ENCODE assay signal across 8 cellular contexts in the genomic region with DNA sequence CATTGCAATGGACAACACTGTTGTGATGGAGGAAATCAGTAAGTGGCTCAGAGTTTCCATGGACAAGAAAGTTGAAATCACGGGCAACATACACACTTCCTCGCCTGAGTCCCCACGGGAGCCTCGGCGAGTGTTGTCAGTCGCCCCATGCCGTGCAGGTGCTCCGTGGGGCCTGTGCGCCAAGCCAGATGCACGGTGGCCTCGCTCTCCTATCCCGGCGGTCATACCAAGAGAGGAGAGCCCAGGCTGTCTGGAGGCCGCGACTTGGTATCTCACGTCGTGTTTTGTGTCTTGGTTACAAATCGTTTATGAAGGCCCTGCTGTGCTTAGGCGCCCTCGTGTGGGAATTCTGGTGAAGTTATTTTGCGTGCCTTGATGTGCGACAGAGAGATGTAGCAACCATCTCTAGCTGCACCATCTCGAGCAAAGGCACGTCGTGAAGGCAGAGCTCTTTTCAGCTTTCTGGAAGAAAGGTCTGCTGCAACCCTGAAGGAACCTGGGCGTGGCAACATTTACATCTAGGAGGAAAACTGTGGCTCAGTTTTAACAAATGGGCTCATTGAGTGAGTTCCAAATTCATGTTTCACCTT. TPM values are rescaled to one million over a fixed set of nuclear protein-coding genes. Genes with fewer than 3 reads are reported as not detected.
DNase-seq lines count a peak whose midpoint lies in the region; ATAC-seq and TF ChIP-seq lines count a peak whose summit lies in the region.

No MANE protein-coding gene starts in this region.

- H3K4me1 ChIP-seq in A673 (ENCODE audit: insufficient read depth, low read length, poor library complexity, severe bottlenecking): no peaks in the 10 kb centered on the region

- H3K4me1 Mint-ChIP-seq in activated T-helper 1 cell treated with anti-CD3 and anti-CD28 coated beads, Interleukin-12 subunit alpha, Interleukin-12 subunit beta, Interleukin-2, Interleukin-4 antibody, amounts not matched to agents 30 ng/mL and 10 ng/mL and 1 ng/mL, durations not matched to agents 14 hours and 24 hours and 36 hours (ENCODE audit: low read depth): no peaks in the 10 kb centered on the region
- peaks cover 3% of the 10 kb centered on the region for H3K4me1 Mint-ChIP-seq in progenitor cell of endocrine pancreas (ENCODE audit: low read depth)

- H3K27ac Mint-ChIP-seq in activated T-helper 1 cell treated with anti-CD3 and anti-CD28 coated beads, Interleukin-12 subunit alpha, Interleukin-12 subunit beta, Interleukin-2, Interleukin-4 antibody, amounts not matched to agents 30 ng/mL and 10 ng/mL and 1 ng/mL, durations not matched to agents 14 hours and 24 hours and 36 hours: no peak overlapping the region
- no peak overlapping the region for H3K27ac Mint-ChIP-seq in progenitor cell of endocrine pancreas

- peaks cover 27% of the 10 kb centered on the region for H3K36me3 Mint-ChIP-seq in activated T-helper 1 cell treated with anti-CD3 and anti-CD28 coated beads, Interleukin-12 subunit alpha, Interleukin-12 subunit beta, Interleukin-2, Interleukin-4 antibody, amounts not matched to agents 30 ng/mL and 10 ng/mL and 1 ng/mL, durations not matched to agents 14 hours and 24 hours and 36 hours (ENCODE audit: low read depth)
- H3K36me3 Mint-ChIP-seq in progenitor cell of endocrine pancreas (ENCODE audit: insufficient read depth): peaks cover 23% of the 10 kb centered on the region

- no peaks in the 10 kb centered on the region for H3K27me3 ChIP-seq in A673 (replicated peaks; ENCODE audit: insufficient read depth, low read depth, low read length, poor library complexity)

- H3K9me3 Mint-ChIP-seq in activated T-helper 1 cell treated with anti-CD3 and anti-CD28 coated beads, Interleukin-12 subunit alpha, Interleukin-12 subunit beta, Interleukin-2, Interleukin-4 antibody, amounts not matched to agents 30 ng/mL and 10 ng/mL and 1 ng/mL, durations not matched to agents 14 hours and 24 hours and 36 hours: no peaks in the 10 kb centered on the region
- H3K9me3 Mint-ChIP-seq in progenitor cell of endocrine pancreas (ENCODE audit: low read depth): no peaks in the 10 kb centered on the region

- H3K4me3 Mint-ChIP-seq in activated T-helper 1 cell treated with anti-CD3 and anti-CD28 coated beads, Interleukin-12 subunit alpha, Interleukin-12 subunit beta, Interleukin-2, Interleukin-4 antibody, amounts not matched to agents 30 ng/mL and 10 ng/mL and 1 ng/mL, durations not matched to agents 14 hours and 24 hours and 36 hours: no peak overlapping the region
- H3K4me3 Mint-ChIP-seq in progenitor cell of endocrine pancreas (ENCODE audit: low read depth): no peak overlapping the region

- POLR2A ChIA-PET in A673 (lab: Charles Lee; ENCODE audit: low non-redundant PET): no interaction called here

- ATAC-seq in Right ventricle myocardium superior (ENCODE audit: poor library complexity): peak; percentile 64
- no peak for ATAC-seq in HG03039 (IDR thresholded peaks at IDR 0.05; ENCODE audit: unreplicated experiment)

- H3K27me3 Mint-ChIP-seq in activated T-helper 1 cell treated with anti-CD3 and anti-CD28 coated beads, Interleukin-12 subunit alpha, Interleukin-12 subunit beta, Interleukin-2, Interleukin-4 antibody, amounts not matched to agents 30 ng/mL and 10 ng/mL and 1 ng/mL, durations not matched to agents 14 hours and 24 hours and 36 hours (ENCODE audit: insufficient read depth): no peaks in the 10 kb centered on the region
- no peaks in the 10 kb centered on the region for H3K27me3 Mint-ChIP-seq in progenitor cell of endocrine pancreas

- H3K4me3 ChIP-seq in A673 (ENCODE audit: low read depth, low read length, poor library complexity, severe bottlenecking) (no peak overlapping the region), GM12865 (ENCODE audit: low read depth, low read length) (no peak overlapping the region)

- peak; percentile 83 for TF ChIP-seq CTCF in A673 (conservative IDR thresholded peaks at IDR 0.05; ENCODE audit: low read depth, low read length)
- TF ChIP-seq CTCF in GM12865 (IDR thresholded peaks at IDR 0.05; ENCODE audit: insufficient read depth, low read depth, low read length, missing control alignments): no peak
- peak; percentile 62 for TF ChIP-seq CTCF in progenitor cell of endocrine pancreas (IDR thresholded peaks at IDR 0.05; ENCODE audit: unreplicated experiment)

- CTCF ChIA-PET in A673 (lab: Charles Lee): interaction anchor here (0.5 to 0.6 kb wide), 3 partner anchors 21 to 673 kb away, joined by 3 read pairs; partner anchors contain the start of gene ATG4B

- no peaks in the 10 kb centered on the region for H3K9me3 ChIP-seq in A673 (ENCODE audit: low read depth, low read length, poor library complexity, severe bottlenecking)

- H3K36me3 ChIP-seq in A673 (ENCODE audit: insufficient read depth, low read length, poor library complexity, severe bottlenecking): peaks cover 46% of the 10 kb centered on the region

- intact Hi-C loops in A673 (cut with micrococcal nuclease; ENCODE audit: unreplicated experiment): loop anchor here (5.0 kb wide), 1 partner anchor 807 kb away; no protein-coding TSS in a partner anchor
- intact Hi-C loops in activated T-helper 1 cell treated with anti-CD3 and anti-CD28 coated beads, Interleukin-12 subunit alpha, Interleukin-12 subunit beta, Interleukin-2, Interleukin-4 antibody, amounts not matched to agents 30 ng/mL and 10 ng/mL and 1 ng/mL, durations not matched to agents 14 hours and 24 hours and 36 hours (cut with micrococcal nuclease): no loop called here
- intact Hi-C loops in Right ventricle myocardium superior (cut with DNase I): no loop called here

- no peak overlapping the region for H3K27ac ChIP-seq in A673 (ENCODE audit: low read depth, low read length, poor library complexity, severe bottlenecking)

- BruUV-seq in A673 (replicated peaks; lab: Mats Ljungman, UMichigan): no TSS peak

- DNase-seq in A673 (ENCODE audit: low spot score): peak; percentile 84
- peak; percentile 57 for DNase-seq in GM12865 (ENCODE audit: low read depth)
- peak; percentile 26 for DNase-seq in NCI-H510A (lab: John Stamatoyannopoulos, UW)
- DNase-seq in activated T-helper 1 cell treated with anti-CD3 and anti-CD28 coated beads, Interleukin-12 subunit alpha, Interleukin-12 subunit beta, Interleukin-2, Interleukin-4 antibody, amounts not matched to agents 30 ng/mL and 10 ng/mL and 1 ng/mL, durations not matched to agents 14 hours and 24 hours and 36 hours (ENCODE audit: low spot score): peak; percentile 16
- peak; percentile 73 for DNase-seq in Right ventricle myocardium superior
- peak; percentile 30 for DNase-seq in progenitor cell of endocrine pancreas (ENCODE audit: low spot score, unreplicated experiment)
- DNase-seq in HK-2 (ENCODE audit: unreplicated experiment): no peak

RNA-seq across cellular contexts. Expression of gene ATG4B, which starts 21.8 kb away (rescaled TPM):
- total RNA-seq in A673 (2021): 102 and 122 TPM in 2 replicates
- total RNA-seq in activated T-helper 1 cell treated with anti-CD3 and anti-CD28 coated beads, Interleukin-12 subunit alpha, Interleukin-12 subunit beta, Interleukin-2, Interleukin-4 antibody, amounts not matched to agents 30 ng/mL and 10 ng/mL and 1 ng/mL, durations not matched to agents 14 hours and 24 hours and 36 hours: 116 and 126 TPM in 2 replicates
- 41.3 TPM for total RNA-seq in Right ventricle myocardium superior
- 142 and 143 TPM in 2 replicates for total RNA-seq in progenitor cell of endocrine pancreas

RNA-seq across cellular contexts. Expression of gene THAP4, which starts 22.3 kb away (rescaled TPM):
- 82.0 and 84.9 TPM in 2 replicates for total RNA-seq in A673 (2021)
- 53.1 and 58.5 TPM in 2 replicates for total RNA-seq in activated T-helper 1 cell treated with anti-CD3 and anti-CD28 coated beads, Interleukin-12 subunit alpha, Interleukin-12 subunit beta, Interleukin-2, Interleukin-4 antibody, amounts not matched to agents 30 ng/mL and 10 ng/mL and 1 ng/mL, durations not matched to agents 14 hours and 24 hours and 36 hours
- total RNA-seq in Right ventricle myocardium superior: 82.9 TPM
- total RNA-seq in progenitor cell of endocrine pancreas: 55.8 and 61.0 TPM in 2 replicates

RNA-seq across cellular contexts. Expression of gene DTYMK, which starts 27.4 kb away (rescaled TPM):
- total RNA-seq in A673 (2021) (139 TPM in 2 replicates), Right ventricle myocardium superior (9.4 TPM), progenitor cell of endocrine pancreas (51.4 and 54.4 TPM in 2 replicates)
- 102 and 106 TPM in 2 replicates for total RNA-seq in activated T-helper 1 cell treated with anti-CD3 and anti-CD28 coated beads, Interleukin-12 subunit alpha, Interleukin-12 subunit beta, Interleukin-2, Interleukin-4 antibody, amounts not matched to agents 30 ng/mL and 10 ng/mL and 1 ng/mL, durations not matched to agents 14 hours and 24 hours and 36 hours

RNA-seq across cellular contexts. Expression of gene ING5, which starts 42.6 kb away (rescaled TPM):
- total RNA-seq in A673 (2021): 70.3 and 75.5 TPM in 2 replicates
- 50.1 and 57.5 TPM in 2 replicates for total RNA-seq in activated T-helper 1 cell treated with anti-CD3 and anti-CD28 coated beads, Interleukin-12 subunit alpha, Interleukin-12 subunit beta, Interleukin-2, Interleukin-4 antibody, amounts not matched to agents 30 ng/mL and 10 ng/mL and 1 ng/mL, durations not matched to agents 14 hours and 24 hours and 36 hours
- total RNA-seq in Right ventricle myocardium superior: 18.0 TPM
- total RNA-seq in progenitor cell of endocrine pancreas: 57.8 and 65.9 TPM in 2 replicates
